Comparison of ENCODE assay signal across 32 cellular contexts in genomic region chr2:160142472-160142871, GRCh38. TPM values are rescaled to one million over a fixed set of nuclear protein-coding genes. Genes with fewer than 3 reads are reported as not detected.
DNase-seq lines count a peak whose midpoint lies in the region; ATAC-seq, FAIRE-seq and TF ChIP-seq lines count a peak whose summit lies in the region.
"Had no signal": no experiment of that assay in that cellular context is flagged by ENCODE, and none has a peak within 500 bp of the region (broad histone marks: within the 10 kb centered on the region; RNA-seq: fewer than 3 reads in every experiment).

No MANE protein-coding gene starts in this region.

- no peaks in the 10 kb centered on the region for H3K79me2 ChIP-seq in PC-3 (ENCODE audit: low read length)

- H3K9me3 Mint-ChIP-seq in T-helper 2 cell treated with Interferon-gamma antibody and Interleukin-4, amounts not matched to agents 5 μg/mL and 100 μg/mL, for 36 hours: no peaks in the 10 kb centered on the region
- no peaks in the 10 kb centered on the region for H3K9me3 Mint-ChIP-seq in endothelial cell (ENCODE audit: unreplicated experiment)
- H3K9me3 Mint-ChIP-seq: activated B cell treated with CpG ODN at 0.5 μM for 24 hours; naive thymus-derived CD8-positive, alpha-beta T cell; stimulated activated naive CD8-positive, alpha-beta T cell treated with anti-CD3 and anti-CD28 coated beads, Interleukin-15, amount 100 ng/mL, for 72 hours had no signal

- H3K36me3 Mint-ChIP-seq in T-helper 2 cell treated with Interferon-gamma antibody and Interleukin-4, amounts not matched to agents 5 μg/mL and 100 μg/mL, for 36 hours (ENCODE audit: low read depth): no peaks in the 10 kb centered on the region
- H3K36me3 Mint-ChIP-seq in endothelial cell (ENCODE audit: low read depth, unreplicated experiment): no peaks in the 10 kb centered on the region
- H3K36me3 Mint-ChIP-seq: activated CD8-positive, alpha-beta memory T cell treated with anti-CD3 and anti-CD28 coated beads, Interleukin-2, amount 10 ng/mL, durations not matched to agents 7 days and 5 days; naive thymus-derived CD8-positive, alpha-beta T cell had no signal

- no peak for FAIRE-seq in bronchial epithelial cell (lab: Jason Lieb, UNC)
- FAIRE-seq: frontal cortex had no signal

- no peaks in the 10 kb centered on the region for H3K9me2 ChIP-seq in PC-3 (replicated peaks; ENCODE audit: low read length)

- no peak overlapping the region for H3K4me3 Mint-ChIP-seq in T-helper 2 cell treated with Interferon-gamma antibody and Interleukin-4, amounts not matched to agents 5 μg/mL and 100 μg/mL, for 36 hours
- H3K4me3 Mint-ChIP-seq in endothelial cell (ENCODE audit: unreplicated experiment): no peak overlapping the region
- H3K4me3 Mint-ChIP-seq: activated B cell treated with CpG ODN at 0.5 μM for 24 hours; activated CD8-positive, alpha-beta memory T cell treated with anti-CD3 and anti-CD28 coated beads, Interleukin-2, amount 10 ng/mL, durations not matched to agents 7 days and 5 days; naive thymus-derived CD8-positive, alpha-beta T cell; stimulated activated naive CD8-positive, alpha-beta T cell treated with anti-CD3 and anti-CD28 coated beads, Interleukin-15, amount 100 ng/mL, for 72 hours had no signal

- DNase-seq in PC-3 (peak; percentile 14), bronchial epithelial cell (ENCODE audit: low read depth) (peak; percentile 72), lower lobe of right lung (no peak), HCEC 1CT (no peak), endothelial cell (ENCODE audit: low spot score) (no peak), COLO668 (lab: John Stamatoyannopoulos, UW; ENCODE audit: unreplicated experiment) (no peak)
- DNase-seq in T-helper 2 cell treated with Interferon-gamma antibody and Interleukin-4, amounts not matched to agents 5 μg/mL and 100 μg/mL, for 36 hours (ENCODE audit: low spot score): no peak
- DNase-seq: activated B cell treated with CpG ODN at 0.5 μM for 24 hours; activated CD4-positive, alpha-beta T cell treated with anti-CD3 and anti-CD28 coated beads, Interleukin-2, amount 50 U/mL, for 1 hour; activated CD8-positive, alpha-beta memory T cell treated with anti-CD3 and anti-CD28 coated beads, Interleukin-2, amount 10 ng/mL, durations not matched to agents 7 days and 5 days; activated naive CD4-positive, alpha-beta T cell; activated T-cell treated with anti-CD3 and anti-CD28 coated beads, Interleukin-2, amount 50 U/mL, for 48 hours; C1 segment of cervical spinal cord; colonic mucosa; DMS79; effector memory CD4-positive, alpha-beta T cell; hippocampal formation; left ventricle myocardium inferior; naive thymus-derived CD8-positive, alpha-beta T cell; NCI-H1048; NCI-H187; NCI-H526 treated with DMSO at 0.1 percent for 48 hours; Peyer's patch; SJCRH30; stimulated activated CD4-positive, alpha-beta T cell treated with anti-CD3 and anti-CD28 coated beads, Interleukin-1b, Interleukin-23, amount 100 ng/mL, for 48 hours; stimulated activated CD8-positive, alpha-beta memory T cell treated with anti-CD3 and anti-CD28 coated beads, Interleukin-4, amount 100 ng/mL, for 48 hours; stimulated activated naive CD8-positive, alpha-beta T cell treated with anti-CD3 and anti-CD28 coated beads, Interleukin-15, amount 100 ng/mL, for 72 hours; tibial artery had no signal

- CTCF ChIA-PET in PC-3 (lab: Charles Lee): no interaction called here

- H3K27me3 ChIP-seq in PC-3 (ENCODE audit: low read length) (no peaks in the 10 kb centered on the region), bronchial epithelial cell (ENCODE audit: control insufficient read depth, insufficient read depth, low read length) (no peaks in the 10 kb centered on the region), lower lobe of right lung (ENCODE audit: low read depth) (peaks cover 3% of the 10 kb centered on the region)
- H3K27me3 ChIP-seq: colonic mucosa, esophagus muscularis mucosa, Peyer's patch, SJCRH30, tibial artery had no signal

- no peak overlapping the region for H3K9ac ChIP-seq in PC-3 (ENCODE audit: low read length)

- POLR2A ChIA-PET in PC-3 (lab: Charles Lee; ENCODE audit: unreplicated experiment): no interaction called here

- H3K27me3 Mint-ChIP-seq in T-helper 2 cell treated with Interferon-gamma antibody and Interleukin-4, amounts not matched to agents 5 μg/mL and 100 μg/mL, for 36 hours (ENCODE audit: low read depth): peaks cover 14% of the 10 kb centered on the region
- peaks cover 1% of the 10 kb centered on the region for H3K27me3 Mint-ChIP-seq in endothelial cell (ENCODE audit: unreplicated experiment)

- H3F3A ChIP-seq in PC-3 (ENCODE audit: low read length, unreplicated experiment): no peaks in the 10 kb centered on the region

- TF ChIP-seq CTCF in PC-3 (conservative IDR thresholded peaks at IDR 0.05; ENCODE audit: low read depth, low read length) (no peak), bronchial epithelial cell (IDR thresholded peaks at IDR 0.05; ENCODE audit: insufficient read depth, low read length, severe bottlenecking) (no peak), lower lobe of right lung (IDR thresholded peaks at IDR 0.05) (no peak), endothelial cell (IDR thresholded peaks at IDR 0.05; ENCODE audit: unreplicated experiment) (no peak)

- H3K4me1 ChIP-seq in PC-3 (ENCODE audit: insufficient read depth, low read length) (peaks cover 12% of the 10 kb centered on the region; the same call in 1 of the 2 replicates), lower lobe of right lung (peaks cover 7% of the 10 kb centered on the region)
- H3K4me1 ChIP-seq: colonic mucosa, esophagus muscularis mucosa, left ventricle myocardium inferior, SJCRH30 had no signal

- no peak overlapping the region for H3K27ac Mint-ChIP-seq in T-helper 2 cell treated with Interferon-gamma antibody and Interleukin-4, amounts not matched to agents 5 μg/mL and 100 μg/mL, for 36 hours
- no peak overlapping the region for H3K27ac Mint-ChIP-seq in endothelial cell (ENCODE audit: unreplicated experiment)
- H3K27ac Mint-ChIP-seq: activated B cell treated with CpG ODN at 0.5 μM for 24 hours; activated CD8-positive, alpha-beta memory T cell treated with anti-CD3 and anti-CD28 coated beads, Interleukin-2, amount 10 ng/mL, durations not matched to agents 7 days and 5 days; naive thymus-derived CD8-positive, alpha-beta T cell; stimulated activated naive CD8-positive, alpha-beta T cell treated with anti-CD3 and anti-CD28 coated beads, Interleukin-15, amount 100 ng/mL, for 72 hours had no signal

- H3K4me3 ChIP-seq in PC-3 (ENCODE audit: low read length) (no peak overlapping the region), bronchial epithelial cell (ENCODE audit: low read depth, low read length) (no peak overlapping the region), lower lobe of right lung (no peak overlapping the region)
- H3K4me3 ChIP-seq: colonic mucosa, esophagus muscularis mucosa, left ventricle myocardium inferior, Peyer's patch, SJCRH30, smooth muscle cell, tibial artery had no signal

- intact Hi-C loops in PC-3 (cut with micrococcal nuclease): no loop called here
- intact Hi-C loops in lower lobe of right lung (cut with DNase I): no loop called here

- no peak overlapping the region for H2AFZ ChIP-seq in PC-3 (ENCODE audit: low read length)

- no peaks in the 10 kb centered on the region for H3K4me1 Mint-ChIP-seq in T-helper 2 cell treated with Interferon-gamma antibody and Interleukin-4, amounts not matched to agents 5 μg/mL and 100 μg/mL, for 36 hours (ENCODE audit: low read depth)
- no peaks in the 10 kb centered on the region for H3K4me1 Mint-ChIP-seq in endothelial cell (ENCODE audit: unreplicated experiment)
- H3K4me1 Mint-ChIP-seq: activated B cell treated with CpG ODN at 0.5 μM for 24 hours; activated CD8-positive, alpha-beta memory T cell treated with anti-CD3 and anti-CD28 coated beads, Interleukin-2, amount 10 ng/mL, durations not matched to agents 7 days and 5 days; naive thymus-derived CD8-positive, alpha-beta T cell had no signal

- H3K9me3 ChIP-seq in PC-3 (ENCODE audit: low read length) (no peaks in the 10 kb centered on the region), lower lobe of right lung (no peaks in the 10 kb centered on the region)
- H3K9me3 ChIP-seq: colonic mucosa, esophagus muscularis mucosa, left ventricle myocardium inferior, Peyer's patch, SJCRH30, tibial artery had no signal

- H4K20me1 ChIP-seq in PC-3 (ENCODE audit: low read length): no peaks in the 10 kb centered on the region

- no peak overlapping the region for H3K27ac ChIP-seq in PC-3 (ENCODE audit: low read length)
- no peak overlapping the region for H3K27ac ChIP-seq in lower lobe of right lung
- H3K27ac ChIP-seq: colonic mucosa, esophagus muscularis mucosa, left ventricle myocardium inferior, Peyer's patch, SJCRH30 had no signal

- no TSS peak for BruUV-seq in PC-3 (replicated peaks; lab: Mats Ljungman, UMichigan)

- no peak overlapping the region for H3K4me2 ChIP-seq in PC-3 (ENCODE audit: low read length)
- H3K4me2 ChIP-seq: smooth muscle cell had no signal

- H3K36me3 ChIP-seq in PC-3 (ENCODE audit: low read depth, low read length) (no peaks in the 10 kb centered on the region), bronchial epithelial cell (ENCODE audit: control insufficient read depth, insufficient read depth, low read length) (peaks cover 7% of the 10 kb centered on the region), lower lobe of right lung (peaks cover 1% of the 10 kb centered on the region)
- H3K36me3 ChIP-seq: colonic mucosa, esophagus muscularis mucosa, left ventricle myocardium inferior, SJCRH30, tibial artery had no signal

- ATAC-seq in PC-3 (peak; percentile 24; the same call in 1 of the 2 replicates), lower lobe of right lung (peak; percentile 5 to 7)
- ATAC-seq: activated CD8-positive, alpha-beta memory T cell treated with anti-CD3 and anti-CD28 coated beads, Interleukin-2, amount 10 ng/mL, durations not matched to agents 7 days and 5 days; naive thymus-derived CD8-positive, alpha-beta T cell; stimulated activated naive CD8-positive, alpha-beta T cell treated with anti-CD3 and anti-CD28 coated beads, Interleukin-15, amount 100 ng/mL, for 72 hours had no signal

RNA-seq across cellular contexts. Expression of gene ITGB6, which starts 57.6 kb away (rescaled TPM):
- total RNA-seq in PC-3 (2014; rRNA removed) (7.2 and 7.3 TPM in 2 replicates), bronchial epithelial cell (21.1 and 31.5 TPM in 2 replicates), lower lobe of right lung (65.2 TPM), endothelial cell (ENCODE audit: unreplicated experiment) (not detected)
- total RNA-seq: activated B cell treated with CpG ODN at 0.5 μM for 24 hours; activated CD8-positive, alpha-beta memory T cell treated with anti-CD3 and anti-CD28 coated beads, Interleukin-2, amount 10 ng/mL, durations not matched to agents 7 days and 5 days; naive thymus-derived CD8-positive, alpha-beta T cell; omental fat pad had no signal

Comparison
In these comparisons a context has a peak if more than half of its experiments do, and no peak if none do; other contexts are left out.
1. DNase-seq: peak in PC-3 (single experiment) and bronchial epithelial cell (single experiment); none in lower lobe of right lung (single experiment), HCEC 1CT (single experiment), T-helper 2 cell treated with Interferon-gamma antibody and Interleukin-4, amounts not matched to agents 5 μg/mL and 100 μg/mL, for 36 hours (single experiment), endothelial cell (single experiment) and COLO668 (single experiment).